8 cellular contexts compared by ENCODE assay signal in genomic region chr17:76382305-76382802, GRCh38. TPM values are rescaled to one million over a fixed set of nuclear protein-coding genes. Genes with fewer than 3 reads are reported as not detected.
DNase-seq lines count a peak whose midpoint lies in the region; ATAC-seq, FAIRE-seq and TF ChIP-seq lines count a peak whose summit lies in the region.

No MANE protein-coding gene starts in this region.

- H3K9me3 ChIP-seq in GM12878 (replicated peaks; ENCODE audit: control insufficient read depth, insufficient read depth, low read length): no peaks in the 10 kb centered on the region

- peaks cover 10% of the 10 kb centered on the region for H3K27me3 Mint-ChIP-seq in T-helper 1 cell treated with Interleukin-12 subunit alpha and Interleukin-12 subunit beta and Interleukin-4 antibody, amounts not matched to agents 30 μg/mL and 1 μg/mL, for 36 hours (ENCODE audit: low read depth)

- peaks cover 24% of the 10 kb centered on the region for H3K4me1 ChIP-seq in GM12878 (ENCODE audit: control insufficient read depth, insufficient read depth, low read length)

- peak overlapping the region; percentile 86 for H3K4me3 Mint-ChIP-seq in T-helper 1 cell treated with Interleukin-12 subunit alpha and Interleukin-12 subunit beta and Interleukin-4 antibody, amounts not matched to agents 30 μg/mL and 1 μg/mL, for 36 hours

- no peak overlapping the region for H3K27ac ChIP-seq in GM12878 (ENCODE audit: control insufficient read depth, insufficient read depth)

- no peaks in the 10 kb centered on the region for H3K9me3 Mint-ChIP-seq in T-helper 1 cell treated with Interleukin-12 subunit alpha and Interleukin-12 subunit beta and Interleukin-4 antibody, amounts not matched to agents 30 μg/mL and 1 μg/mL, for 36 hours

- POLR2A ChIA-PET in GM12878 (lab: Charles Lee): no interaction called here

- no peak overlapping the region for H3K9ac ChIP-seq in GM12878 (ENCODE audit: control insufficient read depth, insufficient read depth, low read length)

- no peak overlapping the region for H2AFZ ChIP-seq in GM12878 (ENCODE audit: control insufficient read depth, low read depth, low read length)

- no peak for FAIRE-seq in GM12878 (lab: Jason Lieb, UNC)
- no peak for FAIRE-seq in urothelium cell line (lab: Jason Lieb, UNC)

- peak overlapping the region; percentile 52 for H3K27ac Mint-ChIP-seq in T-helper 1 cell treated with Interleukin-12 subunit alpha and Interleukin-12 subunit beta and Interleukin-4 antibody, amounts not matched to agents 30 μg/mL and 1 μg/mL, for 36 hours

- H3K27me3 ChIP-seq in GM12878 (replicated peaks in 1 of 2; ENCODE audit: control insufficient read depth in 2 of 2, insufficient read depth in 2 of 2, low read length in 1 of 2) (peaks cover 2 to 6% of the 10 kb centered on the region in 2 experiments; a peak in 2 of 4 replicates), kidney epithelial cell (ENCODE audit: control insufficient read depth, insufficient read depth, low read length) (no peaks in the 10 kb centered on the region)

- ATAC-seq in GM12878: no peak
- ATAC-seq in stimulated activated naive CD8-positive, alpha-beta T cell treated with anti-CD3 and anti-CD28 coated beads, Interleukin-15, Interleukin-2, amounts not matched to agents 100 U/mL and 50 U/mL, for 24 hours: no peak
- no peak for ATAC-seq in HG02938 (IDR thresholded peaks at IDR 0.05; ENCODE audit: unreplicated experiment)
- ATAC-seq in GM21447 (IDR thresholded peaks at IDR 0.05; ENCODE audit: unreplicated experiment): no peak

- no peak for DNase-seq in T-helper 1 cell
- DNase-seq in GM12878 (ENCODE audit: low read depth, low spot score): no peak
- no peak for DNase-seq in kidney epithelial cell (ENCODE audit: low read depth)
- DNase-seq in stimulated activated naive CD8-positive, alpha-beta T cell treated with anti-CD3 and anti-CD28 coated beads, Interleukin-15, Interleukin-2, amounts not matched to agents 100 U/mL and 50 U/mL, for 24 hours: peak; percentile 50
- DNase-seq in urothelium cell line (ENCODE audit: low spot score): no peak

- no peak for TF ChIP-seq CTCF in GM12878 (IDR thresholded peaks at IDR 0.05 in 2 of 3, conservative IDR thresholded peaks at IDR 0.05 in 1 of 3; ENCODE audit: control insufficient read depth in 2 of 3, extremely low read depth in 1 of 3, insufficient read depth in 1 of 3, low read depth in 3 of 3, low read length in 3 of 3)
- TF ChIP-seq CTCF in kidney epithelial cell (IDR thresholded peaks at IDR 0.05; ENCODE audit: insufficient read depth, low read length, poor library complexity, severe bottlenecking): no peak

- H3K36me3 Mint-ChIP-seq in T-helper 1 cell treated with Interleukin-12 subunit alpha and Interleukin-12 subunit beta and Interleukin-4 antibody, amounts not matched to agents 30 μg/mL and 1 μg/mL, for 36 hours (ENCODE audit: low read depth): peaks cover 2% of the 10 kb centered on the region

- H3K36me3 ChIP-seq in GM12878 (ENCODE audit: control insufficient read depth in 2 of 2, insufficient read depth in 2 of 2, low read length in 1 of 2) (no peaks in the 10 kb centered on the region), kidney epithelial cell (ENCODE audit: control insufficient read depth, insufficient read depth, low read length) (no peaks in the 10 kb centered on the region)

- SMC1A ChIA-PET in GM12878 (lab: Charles Lee; ENCODE audit: uncharacterized antibody, unreplicated experiment): interaction anchor here (1.9 kb wide), 1 partner anchor 15 kb away, joined by 6 read pairs; no protein-coding TSS in a partner anchor

- intact Hi-C loops in GM12878 (cut with micrococcal nuclease; ENCODE audit: unreplicated experiment): loop anchor here (10.0 kb wide), 1 partner anchor 258 kb away; no protein-coding TSS in a partner anchor

- H3K4me2 ChIP-seq in GM12878 (ENCODE audit: control insufficient read depth, insufficient read depth): peak overlapping the region; percentile 99

- RAD21 ChIA-PET in GM12878 (lab: Charles Lee; ENCODE audit: unreplicated experiment): interaction anchor here (0.5 kb wide), 1 partner anchor 26 kb away, joined by 6 read pairs; no protein-coding TSS in a partner anchor

- no peaks in the 10 kb centered on the region for H3K79me2 ChIP-seq in GM12878 (ENCODE audit: control insufficient read depth, insufficient read depth, low read length)

- H3K4me3 ChIP-seq in GM12878 (peak overlapping the region; percentile 75), kidney epithelial cell (ENCODE audit: low read depth, low read length) (peak overlapping the region; percentile 51)

- CTCF ChIA-PET in GM12878 (lab: Yijun Ruan, JAX): no interaction called here

- TF ChIP-seq EP300 in GM12878 (IDR thresholded peaks at IDR 0.05; ENCODE audit: borderline replicate concordance in 1 of 2, control insufficient read depth in 1 of 2, low read depth in 2 of 2, low read length in 2 of 2): no peak

- H4K20me1 ChIP-seq in GM12878 (ENCODE audit: control insufficient read depth, insufficient read depth): no peaks in the 10 kb centered on the region

- no peak for TF ChIP-seq POLR2A in GM12878 (IDR thresholded peaks at IDR 0.05; ENCODE audit: low read depth, low read length)

- in situ Hi-C loops in GM12878 (cut with MboI): no loop called here

- peaks cover 14% of the 10 kb centered on the region for H3K4me1 Mint-ChIP-seq in T-helper 1 cell treated with Interleukin-12 subunit alpha and Interleukin-12 subunit beta and Interleukin-4 antibody, amounts not matched to agents 30 μg/mL and 1 μg/mL, for 36 hours (ENCODE audit: low read depth)

- no peak for TF ChIP-seq RAD21 in GM12878 (IDR thresholded peaks at IDR 0.05; ENCODE audit: insufficient read depth, low read depth, low read length)

- 55% methylated on average over 13 of the region's 21 CpGs for WGBS in GM12878 (ENCODE audit: insufficient coverage, insufficient replicate concordance, low lambda C conversion rate, missing lambda C conversion rate)

- no TSS peak for BruUV-seq in GM12878 (replicated peaks; lab: Mats Ljungman, UMichigan)

TF ChIP-seq in GM12878, 131 proteins besides CTCF, POLR2A, EP300 and RAD21 (continues in another document):
- no peak for TF ChIP-seq ATF3 (IDR thresholded peaks at IDR 0.05; ENCODE audit: borderline replicate concordance, extremely low read depth, low read depth, low read length)

RNA-seq across cellular contexts. Expression of gene SPHK1, which starts 2.1 kb away (rescaled TPM):
- total RNA-seq in GM12878 (2013; cell fraction: nucleolus; rRNA removed): 0.17 TPM in 1 of 2 replicates, not detected in the other
- total RNA-seq in GM12878 (2014; rRNA removed) (1.1 and 2.0 TPM in 2 replicates), GM12878 (2014; rRNA removed; fragmentation: Illumina TruSeq; extraction: Trizol) (0.23 and 0.31 TPM in 2 replicates), GM12878 (2021) (0.77 and 1.3 TPM in 2 replicates), kidney epithelial cell (159 and 165 TPM in 2 replicates)
- polyA plus RNA-seq in GM12878 (2011; ENCODE audit: low read depth): 0.47 TPM
- polyA plus RNA-seq in GM12878 (2011; rRNA removed) (0.30 and 0.31 TPM in 2 replicates), GM12878 (2014; fragmentation: Illumina TruSeq; extraction: Trizol) (0.09 TPM in 1 of 2 replicates, not detected in the other), GM12878 (2014; fragmentation: Nextera tagmentation; extraction: Ambion mirVana) (not detected), GM12878 (2014; rRNA removed) (0.80 and 0.94 TPM in 2 replicates), GM12878 (2016; fragmentation: Nextera tagmentation; extraction: Ambion mirVana) (under 1 TPM; 0.29 to 0.40 TPM)
- polyA plus RNA-seq in GM12878 (2011; cell fraction: cytosol; rRNA removed): 0.42 and 0.72 TPM in 2 replicates
- 4.9 and 5.5 TPM in 2 replicates for polyA plus RNA-seq in GM12878 (2011; cell fraction: nucleus; rRNA removed)
- 0.54 and 0.83 TPM in 2 replicates for polyA plus RNA-seq in GM12878 (2012)
- 0.22 and 0.26 TPM in 2 replicates for polyA minus RNA-seq in GM12878 (2011; rRNA and poly(A)+ RNA removed)
- polyA minus RNA-seq in GM12878 (2011; cell fraction: cytosol; rRNA and poly(A)+ RNA removed): not detected in 2 replicates
- 0.48 and 0.73 TPM in 2 replicates for polyA minus RNA-seq in GM12878 (2011; cell fraction: nucleus; rRNA and poly(A)+ RNA removed)

RNA-seq across cellular contexts. Expression of gene PRPSAP1, which starts 28.6 kb away (rescaled TPM):
- total RNA-seq in GM12878 (2013; cell fraction: nucleolus; rRNA removed): 91.5 and 107 TPM in 2 replicates
- 15.8 and 23.1 TPM in 2 replicates for total RNA-seq in GM12878 (2014; rRNA removed)
- 28.4 and 33.1 TPM in 2 replicates for total RNA-seq in GM12878 (2014; rRNA removed; fragmentation: Illumina TruSeq; extraction: Trizol)
- total RNA-seq in GM12878 (2021): 46.5 and 55.0 TPM in 2 replicates
- polyA plus RNA-seq in GM12878 (2011; ENCODE audit: low read depth): 25.4 TPM
- polyA plus RNA-seq in GM12878 (2011; rRNA removed): 80.1 and 84.2 TPM in 2 replicates
- 82.2 and 89.3 TPM in 2 replicates for polyA plus RNA-seq in GM12878 (2011; cell fraction: cytosol; rRNA removed)
- 158 and 247 TPM in 2 replicates for polyA plus RNA-seq in GM12878 (2011; cell fraction: nucleus; rRNA removed)
- 24.0 and 37.1 TPM in 2 replicates for polyA plus RNA-seq in GM12878 (2012)
- 44.3 and 50.0 TPM in 2 replicates for polyA plus RNA-seq in GM12878 (2014; fragmentation: Illumina TruSeq; extraction: Trizol)
- 10 to 100 TPM; 26.9 to 34.7 TPM for polyA plus RNA-seq in GM12878 (2014; fragmentation: Nextera tagmentation; extraction: Ambion mirVana)
- polyA plus RNA-seq in GM12878 (2014; rRNA removed): 38.5 and 42.4 TPM in 2 replicates
- 10 to 100 TPM; 52.5 to 56.5 TPM for polyA plus RNA-seq in GM12878 (2016; fragmentation: Nextera tagmentation; extraction: Ambion mirVana)
- polyA minus RNA-seq in GM12878 (2011; rRNA and poly(A)+ RNA removed): 54.8 and 71.8 TPM in 2 replicates
- polyA minus RNA-seq in GM12878 (2011; cell fraction: cytosol; rRNA and poly(A)+ RNA removed): 16.0 and 17.2 TPM in 2 replicates
- polyA minus RNA-seq in GM12878 (2011; cell fraction: nucleus; rRNA and poly(A)+ RNA removed): 34.0 and 38.3 TPM in 2 replicates
- total RNA-seq in kidney epithelial cell: 50.7 and 52.4 TPM in 2 replicates

Comparison
In these comparisons a context has a peak if more than half of its experiments do, and no peak if none do; other contexts are left out.
1. RNA of gene SPHK1, which starts 2.1 kb away (total RNA-seq): 159 to 165 TPM in kidney epithelial cell; 0.17 to 2.0 TPM in GM12878; every median in the first group is over 10 times any median in the second.